ENCODE assay signal across 8 cellular contexts in the genomic region with DNA sequence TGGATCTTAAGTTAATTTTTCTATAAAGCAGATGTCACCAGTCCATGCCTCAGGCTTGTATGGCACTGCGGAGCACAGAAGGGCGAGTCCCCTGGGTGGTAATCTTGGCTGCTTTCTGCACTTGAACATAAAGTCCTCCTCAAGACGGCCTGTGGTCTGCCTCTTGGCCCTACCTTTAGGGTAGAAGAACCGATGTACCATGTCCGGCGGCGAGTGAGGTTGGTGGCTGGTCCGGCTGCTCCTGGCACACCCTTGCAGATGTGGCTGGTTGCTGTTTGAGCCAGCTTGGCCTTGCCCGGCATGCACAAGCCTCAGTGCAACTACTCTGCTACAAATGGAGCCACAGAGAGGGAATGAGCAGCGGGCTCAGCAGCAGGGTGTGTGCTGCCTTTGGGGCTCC. TPM values are rescaled to one million over a fixed set of nuclear protein-coding genes. Genes with fewer than 3 reads are reported as not detected.
"Had no signal": no experiment of that assay in that cellular context is flagged by ENCODE, and none has a peak within 500 bp of the region (broad histone marks: within the 10 kb centered on the region; RNA-seq: fewer than 3 reads in every experiment).

No MANE protein-coding gene starts in this region.

RNA-seq across cellular contexts. Expression of a gene that starts 56.3 kb away (rescaled TPM):
- total RNA-seq: PC-3, PC-9, Right ventricle myocardium inferior, Right ventricle myocardium superior, RPMI7951, SJSA1, SK-MEL-5 had no signal
- polyA plus RNA-seq: SK-N-SH had no signal
